ENCODE assay signal across 1 cellular context in genomic region chr9:137277329-137278041, GRCh38.
TF ChIP-seq lines count a peak whose summit lies in the region.

Gene TOR4A (plus strand): TSS chr9:137277726. CDS start chr9:137278690, 964 bp downstream.

TF ChIP-seq in HepG2, 621 proteins besides CTCF, POLR2A, EP300 and RAD21 (continued from another document and continues in another):
- TF ChIP-seq, protein P1, sequence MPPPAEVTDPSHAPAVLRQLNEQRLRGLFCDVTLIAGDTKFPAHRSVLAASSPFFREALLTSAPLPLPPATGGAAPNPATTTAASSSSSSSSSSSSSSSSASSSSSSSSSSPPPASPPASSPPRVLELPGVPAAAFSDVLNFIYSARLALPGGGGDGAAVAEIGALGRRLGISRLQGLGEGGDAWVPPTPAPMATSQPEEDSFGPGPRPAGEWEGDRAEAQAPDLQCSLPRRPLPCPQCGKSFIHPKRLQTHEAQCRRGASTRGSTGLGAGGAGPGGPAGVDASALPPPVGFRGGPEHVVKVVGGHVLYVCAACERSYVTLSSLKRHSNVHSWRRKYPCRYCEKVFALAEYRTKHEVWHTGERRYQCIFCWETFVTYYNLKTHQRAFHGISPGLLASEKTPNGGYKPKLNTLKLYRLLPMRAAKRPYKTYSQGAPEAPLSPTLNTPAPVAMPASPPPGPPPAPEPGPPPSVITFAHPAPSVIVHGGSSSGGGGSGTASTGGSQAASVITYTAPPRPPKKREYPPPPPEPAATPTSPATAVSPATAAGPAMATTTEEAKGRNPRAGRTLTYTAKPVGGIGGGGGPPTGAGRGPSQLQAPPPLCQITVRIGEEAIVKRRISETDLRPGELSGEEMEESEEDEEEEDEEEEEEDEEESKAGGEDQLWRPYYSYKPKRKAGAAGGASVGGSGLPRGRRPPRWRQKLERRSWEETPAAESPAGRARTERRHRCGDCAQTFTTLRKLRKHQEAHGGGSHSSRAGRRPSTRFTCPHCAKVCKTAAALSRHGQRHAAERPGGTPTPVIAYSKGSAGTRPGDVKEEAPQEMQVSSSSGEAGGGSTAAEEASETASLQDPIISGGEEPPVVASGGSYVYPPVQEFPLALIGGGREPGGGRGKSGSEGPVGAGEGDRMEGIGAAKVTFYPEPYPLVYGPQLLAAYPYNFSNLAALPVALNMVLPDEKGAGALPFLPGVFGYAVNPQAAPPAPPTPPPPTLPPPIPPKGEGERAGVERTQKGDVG (CRISPR knock-in tag; IDR thresholded peaks at IDR 0.05; ENCODE audit: borderline replicate concordance): no peak; the same call in 1 of the 2 replicates
- TF ChIP-seq NKX3-1 (CRISPR knock-in tag; IDR thresholded peaks at IDR 0.05): no peak
- peak; percentile 45; the same call in 1 of the 2 replicates for TF ChIP-seq PITX1 (CRISPR knock-in tag; IDR thresholded peaks at IDR 0.05)
- TF ChIP-seq YEATS4 (CRISPR knock-in tag; IDR thresholded peaks at IDR 0.05; ENCODE audit: borderline replicate concordance): peak; percentile 52; the same call in 1 of the 2 replicates
- peak; percentile 87 for TF ChIP-seq MAF1 (CRISPR knock-in tag; IDR thresholded peaks at IDR 0.05; ENCODE audit: borderline replicate concordance)
- no peak for TF ChIP-seq ZNF552 (CRISPR knock-in tag; IDR thresholded peaks at IDR 0.05; ENCODE audit: borderline replicate concordance)
- TF ChIP-seq, protein P2, sequence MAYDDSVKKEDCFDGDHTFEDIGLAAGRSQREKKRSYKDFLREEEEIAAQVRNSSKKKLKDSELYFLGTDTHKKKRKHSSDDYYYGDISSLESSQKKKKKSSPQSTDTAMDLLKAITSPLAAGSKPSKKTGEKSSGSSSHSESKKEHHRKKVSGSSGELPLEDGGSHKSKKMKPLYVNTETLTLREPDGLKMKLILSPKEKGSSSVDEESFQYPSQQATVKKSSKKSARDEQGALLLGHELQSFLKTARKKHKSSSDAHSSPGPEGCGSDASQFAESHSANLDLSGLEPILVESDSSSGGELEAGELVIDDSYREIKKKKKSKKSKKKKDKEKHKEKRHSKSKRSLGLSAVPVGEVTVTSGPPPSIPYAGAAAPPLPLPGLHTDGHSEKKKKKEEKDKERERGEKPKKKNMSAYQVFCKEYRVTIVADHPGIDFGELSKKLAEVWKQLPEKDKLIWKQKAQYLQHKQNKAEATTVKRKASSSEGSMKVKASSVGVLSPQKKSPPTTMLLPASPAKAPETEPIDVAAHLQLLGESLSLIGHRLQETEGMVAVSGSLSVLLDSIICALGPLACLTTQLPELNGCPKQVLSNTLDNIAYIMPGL (CRISPR knock-in tag; IDR thresholded peaks at IDR 0.05; ENCODE audit: borderline replicate concordance in 1 of 2, low read depth in 1 of 2): peak; percentile 93 to 98
- TF ChIP-seq MIER3 (CRISPR knock-in tag; IDR thresholded peaks at IDR 0.05; ENCODE audit: borderline replicate concordance): 0 out of 2 replicates have a peak, but pooled peaks have one; percentile 24
- no peak for TF ChIP-seq LCORL (IDR thresholded peaks at IDR 0.05)
- TF ChIP-seq LCORL (CRISPR knock-in tag; IDR thresholded peaks at IDR 0.05): peak; percentile 90
- TF ChIP-seq ZNF747 (CRISPR knock-in tag; IDR thresholded peaks at IDR 0.05; ENCODE audit: borderline replicate concordance): peak; percentile 38
- TF ChIP-seq RARA (CRISPR knock-in tag; IDR thresholded peaks at IDR 0.05): peak; percentile 34; the same call in 1 of the 2 replicates
- peak; percentile 76 for TF ChIP-seq TEAD3 (CRISPR knock-in tag; optimal IDR thresholded peaks at IDR 0.05; ENCODE audit: borderline replicate concordance)
- TF ChIP-seq PRDM10 (CRISPR knock-in tag; IDR thresholded peaks at IDR 0.05; ENCODE audit: low read depth): peak; percentile 83; the same call in 1 of the 2 replicates
- TF ChIP-seq ELF3 (CRISPR knock-in tag; IDR thresholded peaks at IDR 0.05): peak; percentile 96
- TF ChIP-seq, protein P3, sequence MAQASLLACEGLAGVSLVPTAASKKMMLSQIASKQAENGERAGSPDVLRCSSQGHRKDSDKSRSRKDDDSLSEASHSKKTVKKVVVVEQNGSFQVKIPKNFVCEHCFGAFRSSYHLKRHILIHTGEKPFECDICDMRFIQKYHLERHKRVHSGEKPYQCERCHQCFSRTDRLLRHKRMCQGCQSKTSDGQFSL (CRISPR knock-in tag; IDR thresholded peaks at IDR 0.05): peak; percentile 40
- TF ChIP-seq HMG20A (CRISPR knock-in tag; IDR thresholded peaks at IDR 0.05; ENCODE audit: borderline replicate concordance): no peak; the same call in 1 of the 2 replicates
- TF ChIP-seq PAXIP1 (CRISPR knock-in tag; conservative IDR thresholded peaks at IDR 0.05): peak; percentile 65
- TF ChIP-seq, protein P4, sequence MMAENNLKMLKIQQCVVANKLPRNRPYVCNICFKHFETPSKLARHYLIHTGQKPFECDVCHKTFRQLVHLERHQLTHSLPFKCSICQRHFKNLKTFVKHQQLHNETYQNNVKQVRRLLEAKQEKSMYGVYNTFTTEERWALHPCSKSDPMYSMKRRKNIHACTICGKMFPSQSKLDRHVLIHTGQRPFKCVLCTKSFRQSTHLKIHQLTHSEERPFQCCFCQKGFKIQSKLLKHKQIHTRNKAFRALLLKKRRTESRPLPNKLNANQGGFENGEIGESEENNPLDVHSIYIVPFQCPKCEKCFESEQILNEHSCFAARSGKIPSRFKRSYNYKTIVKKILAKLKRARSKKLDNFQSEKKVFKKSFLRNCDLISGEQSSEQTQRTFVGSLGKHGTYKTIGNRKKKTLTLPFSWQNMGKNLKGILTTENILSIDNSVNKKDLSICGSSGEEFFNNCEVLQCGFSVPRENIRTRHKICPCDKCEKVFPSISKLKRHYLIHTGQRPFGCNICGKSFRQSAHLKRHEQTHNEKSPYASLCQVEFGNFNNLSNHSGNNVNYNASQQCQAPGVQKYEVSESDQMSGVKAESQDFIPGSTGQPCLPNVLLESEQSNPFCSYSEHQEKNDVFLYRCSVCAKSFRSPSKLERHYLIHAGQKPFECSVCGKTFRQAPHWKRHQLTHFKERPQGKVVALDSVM (CRISPR knock-in tag; IDR thresholded peaks at IDR 0.05): peak; percentile 78
- peak; percentile 85 for TF ChIP-seq THAP11 (CRISPR knock-in tag; IDR thresholded peaks at IDR 0.05)
- no peak for TF ChIP-seq ZNF781 (CRISPR knock-in tag; IDR thresholded peaks at IDR 0.05; ENCODE audit: borderline replicate concordance, not compliant biosample characterization)
- TF ChIP-seq CBFB (CRISPR knock-in tag; IDR thresholded peaks at IDR 0.05): peak; percentile 56
- no peak for TF ChIP-seq ZNF275 (CRISPR knock-in tag; IDR thresholded peaks at IDR 0.05; ENCODE audit: borderline replicate concordance)
- TF ChIP-seq, protein P5, sequence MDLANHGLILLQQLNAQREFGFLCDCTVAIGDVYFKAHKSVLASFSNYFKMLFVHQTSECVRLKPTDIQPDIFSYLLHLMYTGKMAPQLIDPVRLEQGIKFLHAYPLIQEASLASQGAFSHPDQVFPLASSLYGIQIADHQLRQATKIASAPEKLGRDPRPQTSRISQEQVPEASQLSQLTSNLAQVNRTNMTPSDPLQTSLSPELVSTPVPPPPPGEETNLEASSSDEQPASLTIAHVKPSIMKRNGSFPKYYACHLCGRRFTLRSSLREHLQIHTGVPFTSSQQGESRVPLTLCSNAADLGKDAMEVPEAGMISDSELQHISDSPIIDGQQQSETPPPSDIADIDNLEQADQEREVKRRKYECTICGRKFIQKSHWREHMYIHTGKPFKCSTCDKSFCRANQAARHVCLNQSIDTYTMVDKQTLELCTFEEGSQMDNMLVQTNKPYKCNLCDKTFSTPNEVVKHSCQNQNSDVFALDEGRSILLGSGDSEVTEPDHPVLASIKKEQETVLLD (CRISPR knock-in tag; IDR thresholded peaks at IDR 0.05; ENCODE audit: low read depth): peak; percentile 22; the same call in 1 of the 2 replicates
- peak; percentile 66 for TF ChIP-seq ZBTB20 (CRISPR knock-in tag; IDR thresholded peaks at IDR 0.05; ENCODE audit: borderline replicate concordance, low read depth)
- peak; percentile 72; the same call in 1 of the 2 replicates for TF ChIP-seq NFKB2 (CRISPR knock-in tag; IDR thresholded peaks at IDR 0.05; ENCODE audit: borderline replicate concordance)
- TF ChIP-seq ZSCAN30 (CRISPR knock-in tag; IDR thresholded peaks at IDR 0.05): peak; percentile 75; the same call in 1 of the 2 replicates
- TF ChIP-seq GATAD1 (CRISPR knock-in tag; IDR thresholded peaks at IDR 0.05): peak; percentile 81
- no peak for TF ChIP-seq ZNF20 (CRISPR knock-in tag; IDR thresholded peaks at IDR 0.05)
- peak; percentile 77 for TF ChIP-seq ZNF557 (CRISPR knock-in tag; IDR thresholded peaks at IDR 0.05)
- no peak for TF ChIP-seq ZNF564 (CRISPR knock-in tag; IDR thresholded peaks at IDR 0.05)
- TF ChIP-seq MXI1 (IDR thresholded peaks at IDR 0.05; ENCODE audit: borderline replicate concordance, low read depth, low read length): peak; percentile 81; the same call in 2 of the 3 replicates
- peak; percentile 73 for TF ChIP-seq HOXA3 (CRISPR knock-in tag; IDR thresholded peaks at IDR 0.05)
- TF ChIP-seq, protein P6, sequence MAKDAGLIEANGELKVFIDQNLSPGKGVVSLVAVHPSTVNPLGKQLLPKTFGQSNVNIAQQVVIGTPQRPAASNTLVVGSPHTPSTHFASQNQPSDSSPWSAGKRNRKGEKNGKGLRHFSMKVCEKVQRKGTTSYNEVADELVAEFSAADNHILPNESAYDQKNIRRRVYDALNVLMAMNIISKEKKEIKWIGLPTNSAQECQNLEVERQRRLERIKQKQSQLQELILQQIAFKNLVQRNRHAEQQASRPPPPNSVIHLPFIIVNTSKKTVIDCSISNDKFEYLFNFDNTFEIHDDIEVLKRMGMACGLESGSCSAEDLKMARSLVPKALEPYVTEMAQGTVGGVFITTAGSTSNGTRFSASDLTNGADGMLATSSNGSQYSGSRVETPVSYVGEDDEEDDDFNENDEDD (CRISPR knock-in tag; IDR thresholded peaks at IDR 0.05; ENCODE audit: borderline replicate concordance): peak; percentile 73; the same call in 1 of the 2 replicates
- TF ChIP-seq XRCC5 (optimal IDR thresholded peaks at IDR 0.05; ENCODE audit: low read length): peak; percentile 21
- 0 out of 2 replicates have a peak, but pooled peaks have one; percentile 48 for TF ChIP-seq STAT5B (CRISPR knock-in tag; IDR thresholded peaks at IDR 0.05)
- TF ChIP-seq REPIN1 (CRISPR knock-in tag; IDR thresholded peaks at IDR 0.05; ENCODE audit: borderline replicate concordance, low read depth): no peak; the same call in 1 of the 2 replicates
- peak; percentile 68; the same call in 1 of the 2 replicates for TF ChIP-seq SP4 (CRISPR knock-in tag; IDR thresholded peaks at IDR 0.05)
- no peak for TF ChIP-seq MTA3 (CRISPR knock-in tag; IDR thresholded peaks at IDR 0.05)
- no peak for TF ChIP-seq SIX4 (CRISPR knock-in tag; IDR thresholded peaks at IDR 0.05)
- no peak; the same call in 1 of the 2 replicates for TF ChIP-seq ZNF556 (CRISPR knock-in tag; IDR thresholded peaks at IDR 0.05; ENCODE audit: borderline replicate concordance)
- peak; percentile 79 for TF ChIP-seq ZBTB38 (CRISPR knock-in tag; IDR thresholded peaks at IDR 0.05)
- peak; percentile 10; the same call in 1 of the 2 replicates for TF ChIP-seq KDM4B (CRISPR knock-in tag; IDR thresholded peaks at IDR 0.05)
- TF ChIP-seq HMG20B (CRISPR knock-in tag; conservative IDR thresholded peaks at IDR 0.05): no peak
- peak; percentile 91 for TF ChIP-seq PHF8 (CRISPR knock-in tag; IDR thresholded peaks at IDR 0.05)
- TF ChIP-seq YY1 (IDR thresholded peaks at IDR 0.05; ENCODE audit: insufficient read depth, insufficient replicate concordance, low read depth, low read length): peak; percentile 65
